Comparison of ENCODE assay signal across 8 cellular contexts in the genomic region with DNA sequence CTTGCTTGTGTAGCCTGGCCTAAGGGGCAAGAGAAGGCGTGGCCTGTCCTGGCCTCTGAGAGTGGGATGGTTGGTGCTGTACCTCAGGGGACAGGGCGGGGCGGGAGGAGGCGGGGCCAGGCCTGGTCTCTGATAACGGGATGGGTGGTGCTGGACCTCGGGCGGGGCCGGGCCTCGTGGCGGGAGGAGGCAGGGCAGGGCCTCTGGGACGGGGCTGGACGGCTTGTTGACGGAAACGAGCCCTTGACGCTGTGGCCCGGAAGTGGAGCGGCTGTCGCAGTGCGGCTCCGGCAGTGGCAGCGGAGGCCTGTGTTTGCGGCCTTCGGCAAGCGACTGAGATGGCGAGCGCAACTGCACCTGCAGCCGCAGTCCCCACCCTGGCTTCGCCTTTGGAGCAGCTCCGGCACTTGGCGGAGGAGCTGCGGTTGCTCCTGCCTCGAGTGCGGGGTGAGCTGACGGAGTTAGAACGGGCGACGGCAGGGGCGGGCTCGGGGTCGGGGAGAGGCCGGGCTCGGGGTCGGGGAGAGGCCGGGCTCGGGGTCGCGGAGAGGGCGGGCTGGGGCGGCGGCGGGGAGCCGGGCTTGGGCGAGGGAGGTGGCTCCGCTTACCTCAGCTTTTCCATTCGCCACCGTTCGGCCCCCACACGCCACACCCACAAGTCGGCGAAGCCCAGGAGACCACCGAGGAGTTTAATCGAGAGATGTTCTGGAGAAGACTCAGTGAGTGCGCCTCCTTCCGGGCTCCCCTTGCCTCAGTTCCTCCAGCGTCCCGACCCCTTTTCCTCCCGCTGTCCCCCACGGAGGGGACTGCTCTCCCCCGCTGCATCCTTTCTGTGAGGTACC. TPM values are rescaled to one million over a fixed set of nuclear protein-coding genes. Genes with fewer than 3 reads are reported as not detected.
DNase-seq lines count a peak whose midpoint lies in the region; ATAC-seq and TF ChIP-seq lines count a peak whose summit lies in the region.

A gene with protein sequence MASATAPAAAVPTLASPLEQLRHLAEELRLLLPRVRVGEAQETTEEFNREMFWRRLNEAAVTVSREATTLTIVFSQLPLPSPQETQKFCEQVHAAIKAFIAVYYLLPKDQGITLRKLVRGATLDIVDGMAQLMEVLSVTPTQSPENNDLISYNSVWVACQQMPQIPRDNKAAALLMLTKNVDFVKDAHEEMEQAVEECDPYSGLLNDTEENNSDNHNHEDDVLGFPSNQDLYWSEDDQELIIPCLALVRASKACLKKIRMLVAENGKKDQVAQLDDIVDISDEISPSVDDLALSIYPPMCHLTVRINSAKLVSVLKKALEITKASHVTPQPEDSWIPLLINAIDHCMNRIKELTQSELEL (plus strand): TSS at position 243 of the 842 bp plus-strand sequence. CDS start 96 bp downstream, at position 339.

- TF ChIP-seq CTCF in PC-3 (conservative IDR thresholded peaks at IDR 0.05; ENCODE audit: low read depth, low read length): peak; percentile 47
- no peak for TF ChIP-seq CTCF in mucosa of descending colon (IDR thresholded peaks at IDR 0.05)

- BruUV-seq in PC-3 (replicated peaks; lab: Mats Ljungman, UMichigan): no TSS peak

- H3K4me3 ChIP-seq in HUES48 (ENCODE audit: low read depth, low read length) (peak within 1 kb of the TSS; percentile 87), PC-3 (ENCODE audit: low read length) (peak within 1 kb of the TSS; percentile 92), mucosa of descending colon (peak within 1 kb of the TSS; percentile 67)

- H3K9me3 ChIP-seq in HUES48 (ENCODE audit: control insufficient read depth, insufficient read depth, low read length): no peaks in the 10 kb centered on the region
- H3K9me3 ChIP-seq in PC-3 (ENCODE audit: low read length): no peaks in the 10 kb centered on the region
- H3K9me3 ChIP-seq in mucosa of descending colon: no peaks in the 10 kb centered on the region

- CTCF ChIA-PET in PC-3 (lab: Charles Lee): interaction anchor here (0.6 to 0.7 kb wide), 2 partner anchors 16 to 42 kb away, joined by 5 to 14 read pairs; no protein-coding TSS in a partner anchor

- H3F3A ChIP-seq in PC-3 (ENCODE audit: low read length, unreplicated experiment): no peaks in the 10 kb centered on the region

- H3K9me2 ChIP-seq in PC-3 (replicated peaks; ENCODE audit: low read length): no peaks in the 10 kb centered on the region

- H3K27me3 ChIP-seq in HUES48 (ENCODE audit: control insufficient read depth, insufficient read depth, low read length) (no peaks in the 10 kb centered on the region), PC-3 (ENCODE audit: low read length) (no peaks in the 10 kb centered on the region)

- intact Hi-C loops in PC-3 (cut with micrococcal nuclease) (loop anchor here (2.0 to 10.0 kb wide), 3 partner anchors 51 to 481 kb away; a partner anchor contains a TSS), mucosa of descending colon (cut with DNase I, micrococcal nuclease) (no loop called here)

- no peaks in the 10 kb centered on the region for H4K20me1 ChIP-seq in PC-3 (ENCODE audit: low read length)

- H3K9ac ChIP-seq in HUES48 (ENCODE audit: low read depth, low read length): peak within 1 kb of the TSS; percentile 55
- H3K9ac ChIP-seq in PC-3 (ENCODE audit: low read length): peak within 1 kb of the TSS; percentile 62

- POLR2A ChIA-PET in PC-3 (lab: Charles Lee; ENCODE audit: unreplicated experiment): no interaction called here

- H2AFZ ChIP-seq in PC-3 (ENCODE audit: low read length): peak within 1 kb of the TSS; percentile 85

- H3K79me2 ChIP-seq in PC-3 (ENCODE audit: low read length): peaks cover 6% of the 10 kb centered on the region; the same call in 1 of the 2 replicates

- H3K36me3 ChIP-seq in HUES48 (ENCODE audit: control insufficient read depth, insufficient read depth, low read length) (peaks cover 14% of the 10 kb centered on the region), PC-3 (ENCODE audit: low read depth, low read length) (no peaks in the 10 kb centered on the region; the same call in 1 of the 2 replicates), mucosa of descending colon (ENCODE audit: low read depth) (no peaks in the 10 kb centered on the region)

- ATAC-seq in GM21390 (IDR thresholded peaks at IDR 0.05; ENCODE audit: unreplicated experiment): peak; percentile 92
- ATAC-seq in PC-3: peak; percentile 93
- ATAC-seq in mucosa of descending colon: peak; percentile 98

- H3K4me1 ChIP-seq in HUES48 (ENCODE audit: control insufficient read depth, insufficient read depth, low read length) (peaks cover 10% of the 10 kb centered on the region), PC-3 (ENCODE audit: insufficient read depth, low read length) (peaks cover 24% of the 10 kb centered on the region), mucosa of descending colon (ENCODE audit: low read depth) (peaks cover 13% of the 10 kb centered on the region)

- DNase-seq in DMS153 (lab: John Stamatoyannopoulos, UW) (peak; percentile 76), PC-3 (peak; percentile 91), activated T-cell treated with anti-CD3 and anti-CD28 coated beads for 4 hours (peak; percentile 62), epithelial cell of prostate (ENCODE audit: low read depth, low spot score) (no peak), mucosa of descending colon (peak; percentile 98 to 99 (median 99))
- peak; percentile 53 to 77 for DNase-seq in stimulated activated CD8-positive, alpha-beta memory T cell treated with anti-CD3 and anti-CD28 coated beads, Interleukin-4, amount 100 ng/mL, for 4 hours (ENCODE audit: low read depth in 2 of 2, low spot score in 1 of 2)

- H3K27ac ChIP-seq in HUES48 (ENCODE audit: low read depth, low read length): peak within 1 kb of the TSS; percentile 91
- peak within 1 kb of the TSS; percentile 41 for H3K27ac ChIP-seq in PC-3 (ENCODE audit: low read length)
- H3K27ac ChIP-seq in epithelial cell of prostate: peak within 1 kb of the TSS; percentile 74

- peak within 1 kb of the TSS; percentile 96 for H3K4me2 ChIP-seq in PC-3 (ENCODE audit: low read length)

RNA-seq across cellular contexts. Expression of the gene that starts here (rescaled TPM):
- 34.3 and 38.5 TPM in 2 replicates for total RNA-seq in PC-3 (2014; rRNA removed)
- total RNA-seq in mucosa of descending colon: 10 to 100 TPM; 45.5 to 75.2 (median 54.6) TPM

Comparison
In these comparisons a context has a peak if more than half of its experiments do, and no peak if none do; other contexts are left out.
1. H3K27ac ChIP-seq: peak in every context shown above with its lines; median percentile 91 in HUES48; 74 in epithelial cell of prostate; 41 in PC-3.